ENCODE assay signal across 8 cellular contexts in the genomic region with DNA sequence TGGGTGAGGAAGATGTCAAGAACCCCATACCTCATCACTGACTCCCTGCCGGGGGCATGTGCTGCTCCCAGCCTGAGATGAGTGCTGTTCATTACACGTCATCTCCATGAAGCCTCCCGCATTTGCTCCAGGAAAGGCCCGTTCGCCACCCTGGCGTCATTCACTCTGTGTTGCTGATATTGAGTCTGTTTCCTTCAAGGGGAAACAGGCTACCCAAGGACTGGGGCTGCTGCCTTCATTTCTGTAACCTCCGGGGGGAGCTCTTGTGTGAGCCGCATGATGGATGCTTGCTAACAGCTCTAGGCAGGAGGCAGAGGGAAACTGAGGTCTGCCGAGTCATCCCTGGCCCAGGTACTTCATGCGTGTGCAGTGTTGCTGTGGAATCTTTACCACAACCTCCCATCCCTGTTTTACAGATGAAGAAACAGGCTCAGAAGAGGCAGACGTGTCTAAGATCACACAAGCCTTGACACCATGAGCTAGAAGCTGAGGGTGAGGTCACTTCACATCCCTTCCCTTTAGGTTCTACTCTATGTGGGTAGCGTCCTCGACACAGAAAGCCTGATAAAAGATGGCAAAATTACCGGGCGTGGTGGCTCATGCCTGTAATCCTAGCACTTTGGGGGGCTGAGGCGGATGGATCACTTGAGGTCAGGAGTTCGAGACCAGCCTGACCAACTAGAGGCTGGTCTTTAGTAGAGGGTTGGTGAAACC. TPM values are rescaled to one million over a fixed set of nuclear protein-coding genes. Genes with fewer than 3 reads are reported as not detected.
DNase-seq lines count a peak whose midpoint lies in the region; ATAC-seq and TF ChIP-seq lines count a peak whose summit lies in the region.

No MANE protein-coding gene starts in this region.

- peaks cover 10% of the 10 kb centered on the region for H3K9me3 Mint-ChIP-seq in glutamatergic neuron (ENCODE audit: unreplicated experiment)

- no peak for ATAC-seq in GM18498 (IDR thresholded peaks at IDR 0.05; ENCODE audit: unreplicated experiment)

- H3K27me3 ChIP-seq in GM06990 (replicated peaks; ENCODE audit: control insufficient read depth, insufficient read depth, low read length), result no peaks in the 10 kb centered on the region

- peak; percentile 33; the same call in 1 of the 2 replicates for TF ChIP-seq CTCF in 22Rv1 (IDR thresholded peaks at IDR 0.05)
- peak; percentile 53 for TF ChIP-seq CTCF in GM06990 (IDR thresholded peaks at IDR 0.05; ENCODE audit: insufficient read depth, low read length, poor library complexity, severe bottlenecking)
- TF ChIP-seq CTCF in glutamatergic neuron (IDR thresholded peaks at IDR 0.05; ENCODE audit: partially characterized antibody, unreplicated experiment), result peak; percentile 20

- peaks cover 5% of the 10 kb centered on the region for H3K36me3 ChIP-seq in GM06990 (ENCODE audit: control insufficient read depth, insufficient read depth, low read length)

- no peak overlapping the region for H3K27ac ChIP-seq in 22Rv1

- H3K4me1 Mint-ChIP-seq in glutamatergic neuron (ENCODE audit: low read depth, unreplicated experiment), result peaks cover 28% of the 10 kb centered on the region

- H3K27me3 Mint-ChIP-seq in glutamatergic neuron (ENCODE audit: unreplicated experiment), result peaks cover 8% of the 10 kb centered on the region

- peak overlapping the region; percentile 69 for H3K4me3 Mint-ChIP-seq in glutamatergic neuron (ENCODE audit: unreplicated experiment)

- H3K27ac Mint-ChIP-seq in glutamatergic neuron (ENCODE audit: unreplicated experiment), result peak overlapping the region; percentile 96

- H3K36me3 Mint-ChIP-seq in glutamatergic neuron (ENCODE audit: unreplicated experiment), result no peaks in the 10 kb centered on the region

- DNase-seq in GM06990 (ENCODE audit: extremely low read depth, insufficient read length), result no peak
- peak; percentile 47 for DNase-seq in UCSD-AML1 (lab: John Stamatoyannopoulos, UW; ENCODE audit: unreplicated experiment)
- no peak for DNase-seq in glutamatergic neuron
- no peak for DNase-seq in KG1 (lab: John Stamatoyannopoulos, UW)
- no peak for DNase-seq in EL
- no peak for DNase-seq in NCI-H446 (lab: John Stamatoyannopoulos, UW)

- peak overlapping the region; percentile 29 for H3K4me3 ChIP-seq in GM06990 (replicated peaks; ENCODE audit: low read depth, low read length)

RNA-seq across cellular contexts. Expression of gene ARMC5, which starts 3.5 kb away (rescaled TPM):
- total RNA-seq in glutamatergic neuron (ENCODE audit: unreplicated experiment), result 15.8 TPM

RNA-seq across cellular contexts. Expression of gene ZNF843, which starts 13.2 kb away (rescaled TPM):
- total RNA-seq in glutamatergic neuron (ENCODE audit: unreplicated experiment), result 1.1 TPM

RNA-seq across cellular contexts. Expression of gene TGFB1I1, which starts 16.2 kb away (rescaled TPM):
- total RNA-seq in glutamatergic neuron (ENCODE audit: unreplicated experiment), result 19.2 TPM

RNA-seq across cellular contexts. Expression of gene SLC5A2, which starts 27.2 kb away (rescaled TPM):
- total RNA-seq in glutamatergic neuron (ENCODE audit: unreplicated experiment), result not detected

RNA-seq across cellular contexts. Expression of gene COX6A2, which starts 27.6 kb away (rescaled TPM):
- total RNA-seq in glutamatergic neuron (ENCODE audit: unreplicated experiment), result not detected
